In the genomic region with DNA sequence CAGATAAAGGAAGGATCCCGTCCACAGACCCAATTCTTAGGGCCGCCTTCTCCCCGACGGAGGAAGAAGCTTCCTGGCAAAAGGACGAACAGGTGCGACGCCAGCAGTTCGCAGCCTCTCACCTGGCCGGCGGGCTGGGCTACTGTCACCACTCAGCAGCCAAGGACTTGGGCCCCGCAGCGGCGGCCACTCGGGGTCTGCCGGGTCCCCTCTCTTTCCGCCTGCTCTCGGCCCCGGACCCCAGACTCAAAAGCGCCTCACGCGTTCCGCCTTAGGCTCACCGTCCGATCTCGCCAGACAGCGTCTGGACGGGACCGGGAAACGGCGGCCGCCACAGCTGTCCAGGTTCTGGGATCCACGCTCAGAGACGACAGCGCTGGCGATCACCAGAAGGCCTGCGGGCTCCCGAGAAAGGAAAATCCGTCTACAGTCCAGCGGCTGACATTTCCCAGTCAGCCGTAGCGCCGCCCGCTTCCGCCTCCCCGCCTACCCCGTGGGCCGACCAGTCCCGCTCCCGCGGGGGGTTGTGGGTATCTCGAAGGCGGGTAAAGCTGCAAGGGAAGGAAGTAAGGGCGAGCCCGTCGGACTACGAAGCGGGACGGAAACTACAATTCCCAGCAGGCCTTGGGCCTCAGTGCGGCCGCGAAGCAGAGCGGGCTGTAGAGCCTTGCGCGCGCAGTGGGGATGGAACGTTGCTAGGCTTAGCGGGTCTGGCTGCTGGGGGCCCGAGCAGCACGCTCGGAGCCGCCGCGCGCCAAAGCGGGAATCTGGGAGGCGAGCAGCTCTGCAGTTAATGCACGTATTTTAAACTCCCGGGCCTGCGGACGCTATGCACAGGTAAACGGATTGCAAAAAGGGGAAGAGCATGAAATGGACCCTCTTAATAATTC, we compare ENCODE assay signal across 1 cellular context.
TF ChIP-seq lines count a peak whose summit lies in the region.

A gene (minus strand): TSS at position 454 of the 890 bp plus-strand sequence. CDS start 8,538 bp downstream, outside the sequence.
A gene (plus strand): TSS at position 678 of the 890 bp plus-strand sequence. CDS start 152 bp downstream, at position 830.

TF ChIP-seq in WTC11, 78 proteins besides CTCF, POLR2A, EP300 and RAD21 (continued from another document and continues in another):
- TF ChIP-seq, protein P1, sequence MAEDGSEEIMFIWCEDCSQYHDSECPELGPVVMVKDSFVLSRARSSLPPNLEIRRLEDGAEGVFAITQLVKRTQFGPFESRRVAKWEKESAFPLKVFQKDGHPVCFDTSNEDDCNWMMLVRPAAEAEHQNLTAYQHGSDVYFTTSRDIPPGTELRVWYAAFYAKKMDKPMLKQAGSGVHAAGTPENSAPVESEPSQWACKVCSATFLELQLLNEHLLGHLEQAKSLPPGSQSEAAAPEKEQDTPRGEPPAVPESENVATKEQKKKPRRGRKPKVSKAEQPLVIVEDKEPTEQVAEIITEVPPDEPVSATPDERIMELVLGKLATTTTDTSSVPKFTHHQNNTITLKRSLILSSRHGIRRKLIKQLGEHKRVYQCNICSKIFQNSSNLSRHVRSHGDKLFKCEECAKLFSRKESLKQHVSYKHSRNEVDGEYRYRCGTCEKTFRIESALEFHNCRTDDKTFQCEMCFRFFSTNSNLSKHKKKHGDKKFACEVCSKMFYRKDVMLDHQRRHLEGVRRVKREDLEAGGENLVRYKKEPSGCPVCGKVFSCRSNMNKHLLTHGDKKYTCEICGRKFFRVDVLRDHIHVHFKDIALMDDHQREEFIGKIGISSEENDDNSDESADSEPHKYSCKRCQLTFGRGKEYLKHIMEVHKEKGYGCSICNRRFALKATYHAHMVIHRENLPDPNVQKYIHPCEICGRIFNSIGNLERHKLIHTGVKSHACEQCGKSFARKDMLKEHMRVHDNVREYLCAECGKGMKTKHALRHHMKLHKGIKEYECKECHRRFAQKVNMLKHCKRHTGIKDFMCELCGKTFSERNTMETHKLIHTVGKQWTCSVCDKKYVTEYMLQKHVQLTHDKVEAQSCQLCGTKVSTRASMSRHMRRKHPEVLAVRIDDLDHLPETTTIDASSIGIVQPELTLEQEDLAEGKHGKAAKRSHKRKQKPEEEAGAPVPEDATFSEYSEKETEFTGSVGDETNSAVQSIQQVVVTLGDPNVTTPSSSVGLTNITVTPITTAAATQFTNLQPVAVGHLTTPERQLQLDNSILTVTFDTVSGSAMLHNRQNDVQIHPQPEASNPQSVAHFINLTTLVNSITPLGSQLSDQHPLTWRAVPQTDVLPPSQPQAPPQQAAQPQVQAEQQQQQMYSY (CRISPR knock-in tag; IDR thresholded peaks at IDR 0.05) = no peak
- TF ChIP-seq RORB (CRISPR knock-in tag; IDR thresholded peaks at IDR 0.05) (no peak), FOXP1 (CRISPR knock-in tag; IDR thresholded peaks at IDR 0.05; ENCODE audit: borderline replicate concordance) (peak; percentile 21; the same call in 1 of the 2 replicates), ZNF317 (CRISPR knock-in tag; IDR thresholded peaks at IDR 0.05; ENCODE audit: borderline replicate concordance, low read depth) (no peak), NFE2L1 (CRISPR knock-in tag; IDR thresholded peaks at IDR 0.05) (peak; percentile 45; the same call in 1 of the 2 replicates), FOXK1 (CRISPR knock-in tag; IDR thresholded peaks at IDR 0.05) (peak; percentile 71; the same call in 1 of the 2 replicates), ZBTB21 (CRISPR knock-in tag; IDR thresholded peaks at IDR 0.05; ENCODE audit: borderline replicate concordance) (no peak), KAT7 (CRISPR knock-in tag; IDR thresholded peaks at IDR 0.05; ENCODE audit: borderline replicate concordance) (peak; percentile 95; the same call in 1 of the 2 replicates), SP1 (CRISPR knock-in tag; conservative IDR thresholded peaks at IDR 0.05) (peak; percentile 86), ZNF121 (CRISPR knock-in tag; IDR thresholded peaks at IDR 0.05) (peak; percentile 77), GTF2I (CRISPR knock-in tag; conservative IDR thresholded peaks at IDR 0.05) (no peak), ZNF396 (CRISPR knock-in tag; IDR thresholded peaks at IDR 0.05; ENCODE audit: borderline replicate concordance) (no peak), ELF4 (CRISPR knock-in tag; IDR thresholded peaks at IDR 0.05; ENCODE audit: low read depth) (no peak), NFATC4 (CRISPR knock-in tag; IDR thresholded peaks at IDR 0.05) (no peak), TP53 (CRISPR knock-in tag; IDR thresholded peaks at IDR 0.05) (no peak), SMAD3 (CRISPR knock-in tag; IDR thresholded peaks at IDR 0.05; ENCODE audit: borderline replicate concordance) (peak; percentile 29; the same call in 1 of the 2 replicates)
- TF ChIP-seq, protein P2, sequence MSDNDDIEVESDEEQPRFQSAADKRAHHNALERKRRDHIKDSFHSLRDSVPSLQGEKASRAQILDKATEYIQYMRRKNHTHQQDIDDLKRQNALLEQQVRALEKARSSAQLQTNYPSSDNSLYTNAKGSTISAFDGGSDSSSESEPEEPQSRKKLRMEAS (CRISPR knock-in tag; IDR thresholded peaks at IDR 0.05) = peak; percentile 78
- TF ChIP-seq, protein P3, sequence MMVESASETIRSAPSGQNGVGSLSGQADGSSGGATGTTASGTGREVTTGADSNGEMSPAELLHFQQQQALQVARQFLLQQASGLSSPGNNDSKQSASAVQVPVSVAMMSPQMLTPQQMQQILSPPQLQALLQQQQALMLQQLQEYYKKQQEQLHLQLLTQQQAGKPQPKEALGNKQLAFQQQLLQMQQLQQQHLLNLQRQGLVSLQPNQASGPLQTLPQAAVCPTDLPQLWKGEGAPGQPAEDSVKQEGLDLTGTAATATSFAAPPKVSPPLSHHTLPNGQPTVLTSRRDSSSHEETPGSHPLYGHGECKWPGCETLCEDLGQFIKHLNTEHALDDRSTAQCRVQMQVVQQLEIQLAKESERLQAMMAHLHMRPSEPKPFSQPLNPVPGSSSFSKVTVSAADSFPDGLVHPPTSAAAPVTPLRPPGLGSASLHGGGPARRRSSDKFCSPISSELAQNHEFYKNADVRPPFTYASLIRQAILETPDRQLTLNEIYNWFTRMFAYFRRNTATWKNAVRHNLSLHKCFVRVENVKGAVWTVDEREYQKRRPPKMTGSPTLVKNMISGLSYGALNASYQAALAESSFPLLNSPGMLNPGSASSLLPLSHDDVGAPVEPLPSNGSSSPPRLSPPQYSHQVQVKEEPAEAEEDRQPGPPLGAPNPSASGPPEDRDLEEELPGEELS (CRISPR knock-in tag; IDR thresholded peaks at IDR 0.05) = no peak
- TF ChIP-seq, protein P4, sequence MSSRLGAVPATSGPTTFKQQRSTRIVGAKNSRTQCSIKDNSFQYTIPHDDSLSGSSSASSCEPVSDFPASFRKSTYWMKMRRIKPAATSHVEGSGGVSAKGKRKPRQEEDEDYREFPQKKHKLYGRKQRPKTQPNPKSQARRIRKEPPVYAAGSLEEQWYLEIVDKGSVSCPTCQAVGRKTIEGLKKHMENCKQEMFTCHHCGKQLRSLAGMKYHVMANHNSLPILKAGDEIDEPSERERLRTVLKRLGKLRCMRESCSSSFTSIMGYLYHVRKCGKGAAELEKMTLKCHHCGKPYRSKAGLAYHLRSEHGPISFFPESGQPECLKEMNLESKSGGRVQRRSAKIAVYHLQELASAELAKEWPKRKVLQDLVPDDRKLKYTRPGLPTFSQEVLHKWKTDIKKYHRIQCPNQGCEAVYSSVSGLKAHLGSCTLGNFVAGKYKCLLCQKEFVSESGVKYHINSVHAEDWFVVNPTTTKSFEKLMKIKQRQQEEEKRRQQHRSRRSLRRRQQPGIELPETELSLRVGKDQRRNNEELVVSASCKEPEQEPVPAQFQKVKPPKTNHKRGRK (CRISPR knock-in tag; IDR thresholded peaks at IDR 0.05; ENCODE audit: borderline replicate concordance) = no peak
- TF ChIP-seq, protein P5, sequence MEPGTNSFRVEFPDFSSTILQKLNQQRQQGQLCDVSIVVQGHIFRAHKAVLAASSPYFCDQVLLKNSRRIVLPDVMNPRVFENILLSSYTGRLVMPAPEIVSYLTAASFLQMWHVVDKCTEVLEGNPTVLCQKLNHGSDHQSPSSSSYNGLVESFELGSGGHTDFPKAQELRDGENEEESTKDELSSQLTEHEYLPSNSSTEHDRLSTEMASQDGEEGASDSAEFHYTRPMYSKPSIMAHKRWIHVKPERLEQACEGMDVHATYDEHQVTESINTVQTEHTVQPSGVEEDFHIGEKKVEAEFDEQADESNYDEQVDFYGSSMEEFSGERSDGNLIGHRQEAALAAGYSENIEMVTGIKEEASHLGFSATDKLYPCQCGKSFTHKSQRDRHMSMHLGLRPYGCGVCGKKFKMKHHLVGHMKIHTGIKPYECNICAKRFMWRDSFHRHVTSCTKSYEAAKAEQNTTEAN (CRISPR knock-in tag; IDR thresholded peaks at IDR 0.05) = 0 out of 2 replicates have a peak, but pooled peaks have one; percentile 39
- TF ChIP-seq, protein P6, sequence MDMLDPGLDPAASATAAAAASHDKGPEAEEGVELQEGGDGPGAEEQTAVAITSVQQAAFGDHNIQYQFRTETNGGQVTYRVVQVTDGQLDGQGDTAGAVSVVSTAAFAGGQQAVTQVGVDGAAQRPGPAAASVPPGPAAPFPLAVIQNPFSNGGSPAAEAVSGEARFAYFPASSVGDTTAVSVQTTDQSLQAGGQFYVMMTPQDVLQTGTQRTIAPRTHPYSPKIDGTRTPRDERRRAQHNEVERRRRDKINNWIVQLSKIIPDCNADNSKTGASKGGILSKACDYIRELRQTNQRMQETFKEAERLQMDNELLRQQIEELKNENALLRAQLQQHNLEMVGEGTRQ (CRISPR knock-in tag; IDR thresholded peaks at IDR 0.05) = peak; percentile 67
- TF ChIP-seq, protein P7, sequence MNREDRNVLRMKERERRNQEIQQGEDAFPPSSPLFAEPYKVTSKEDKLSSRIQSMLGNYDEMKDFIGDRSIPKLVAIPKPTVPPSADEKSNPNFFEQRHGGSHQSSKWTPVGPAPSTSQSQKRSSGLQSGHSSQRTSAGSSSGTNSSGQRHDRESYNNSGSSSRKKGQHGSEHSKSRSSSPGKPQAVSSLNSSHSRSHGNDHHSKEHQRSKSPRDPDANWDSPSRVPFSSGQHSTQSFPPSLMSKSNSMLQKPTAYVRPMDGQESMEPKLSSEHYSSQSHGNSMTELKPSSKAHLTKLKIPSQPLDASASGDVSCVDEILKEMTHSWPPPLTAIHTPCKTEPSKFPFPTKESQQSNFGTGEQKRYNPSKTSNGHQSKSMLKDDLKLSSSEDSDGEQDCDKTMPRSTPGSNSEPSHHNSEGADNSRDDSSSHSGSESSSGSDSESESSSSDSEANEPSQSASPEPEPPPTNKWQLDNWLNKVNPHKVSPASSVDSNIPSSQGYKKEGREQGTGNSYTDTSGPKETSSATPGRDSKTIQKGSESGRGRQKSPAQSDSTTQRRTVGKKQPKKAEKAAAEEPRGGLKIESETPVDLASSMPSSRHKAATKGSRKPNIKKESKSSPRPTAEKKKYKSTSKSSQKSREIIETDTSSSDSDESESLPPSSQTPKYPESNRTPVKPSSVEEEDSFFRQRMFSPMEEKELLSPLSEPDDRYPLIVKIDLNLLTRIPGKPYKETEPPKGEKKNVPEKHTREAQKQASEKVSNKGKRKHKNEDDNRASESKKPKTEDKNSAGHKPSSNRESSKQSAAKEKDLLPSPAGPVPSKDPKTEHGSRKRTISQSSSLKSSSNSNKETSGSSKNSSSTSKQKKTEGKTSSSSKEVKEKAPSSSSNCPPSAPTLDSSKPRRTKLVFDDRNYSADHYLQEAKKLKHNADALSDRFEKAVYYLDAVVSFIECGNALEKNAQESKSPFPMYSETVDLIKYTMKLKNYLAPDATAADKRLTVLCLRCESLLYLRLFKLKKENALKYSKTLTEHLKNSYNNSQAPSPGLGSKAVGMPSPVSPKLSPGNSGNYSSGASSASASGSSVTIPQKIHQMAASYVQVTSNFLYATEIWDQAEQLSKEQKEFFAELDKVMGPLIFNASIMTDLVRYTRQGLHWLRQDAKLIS (CRISPR knock-in tag; IDR thresholded peaks at IDR 0.05; ENCODE audit: borderline replicate concordance) = no peak
- TF ChIP-seq, protein P8, sequence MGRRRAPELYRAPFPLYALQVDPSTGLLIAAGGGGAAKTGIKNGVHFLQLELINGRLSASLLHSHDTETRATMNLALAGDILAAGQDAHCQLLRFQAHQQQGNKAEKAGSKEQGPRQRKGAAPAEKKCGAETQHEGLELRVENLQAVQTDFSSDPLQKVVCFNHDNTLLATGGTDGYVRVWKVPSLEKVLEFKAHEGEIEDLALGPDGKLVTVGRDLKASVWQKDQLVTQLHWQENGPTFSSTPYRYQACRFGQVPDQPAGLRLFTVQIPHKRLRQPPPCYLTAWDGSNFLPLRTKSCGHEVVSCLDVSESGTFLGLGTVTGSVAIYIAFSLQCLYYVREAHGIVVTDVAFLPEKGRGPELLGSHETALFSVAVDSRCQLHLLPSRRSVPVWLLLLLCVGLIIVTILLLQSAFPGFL (CRISPR knock-in tag; IDR thresholded peaks at IDR 0.05; ENCODE audit: borderline replicate concordance) = no peak
- TF ChIP-seq, protein P9, sequence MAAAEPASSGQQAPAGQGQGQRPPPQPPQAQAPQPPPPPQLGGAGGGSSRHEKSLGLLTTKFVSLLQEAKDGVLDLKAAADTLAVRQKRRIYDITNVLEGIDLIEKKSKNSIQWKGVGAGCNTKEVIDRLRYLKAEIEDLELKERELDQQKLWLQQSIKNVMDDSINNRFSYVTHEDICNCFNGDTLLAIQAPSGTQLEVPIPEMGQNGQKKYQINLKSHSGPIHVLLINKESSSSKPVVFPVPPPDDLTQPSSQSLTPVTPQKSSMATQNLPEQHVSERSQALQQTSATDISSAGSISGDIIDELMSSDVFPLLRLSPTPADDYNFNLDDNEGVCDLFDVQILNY (CRISPR knock-in tag; IDR thresholded peaks at IDR 0.05) = peak; percentile 99
- TF ChIP-seq, protein P10, sequence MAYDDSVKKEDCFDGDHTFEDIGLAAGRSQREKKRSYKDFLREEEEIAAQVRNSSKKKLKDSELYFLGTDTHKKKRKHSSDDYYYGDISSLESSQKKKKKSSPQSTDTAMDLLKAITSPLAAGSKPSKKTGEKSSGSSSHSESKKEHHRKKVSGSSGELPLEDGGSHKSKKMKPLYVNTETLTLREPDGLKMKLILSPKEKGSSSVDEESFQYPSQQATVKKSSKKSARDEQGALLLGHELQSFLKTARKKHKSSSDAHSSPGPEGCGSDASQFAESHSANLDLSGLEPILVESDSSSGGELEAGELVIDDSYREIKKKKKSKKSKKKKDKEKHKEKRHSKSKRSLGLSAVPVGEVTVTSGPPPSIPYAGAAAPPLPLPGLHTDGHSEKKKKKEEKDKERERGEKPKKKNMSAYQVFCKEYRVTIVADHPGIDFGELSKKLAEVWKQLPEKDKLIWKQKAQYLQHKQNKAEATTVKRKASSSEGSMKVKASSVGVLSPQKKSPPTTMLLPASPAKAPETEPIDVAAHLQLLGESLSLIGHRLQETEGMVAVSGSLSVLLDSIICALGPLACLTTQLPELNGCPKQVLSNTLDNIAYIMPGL (CRISPR knock-in tag; IDR thresholded peaks at IDR 0.05) = peak; percentile 32; the same call in 1 of the 2 replicates
- TF ChIP-seq, protein P11, sequence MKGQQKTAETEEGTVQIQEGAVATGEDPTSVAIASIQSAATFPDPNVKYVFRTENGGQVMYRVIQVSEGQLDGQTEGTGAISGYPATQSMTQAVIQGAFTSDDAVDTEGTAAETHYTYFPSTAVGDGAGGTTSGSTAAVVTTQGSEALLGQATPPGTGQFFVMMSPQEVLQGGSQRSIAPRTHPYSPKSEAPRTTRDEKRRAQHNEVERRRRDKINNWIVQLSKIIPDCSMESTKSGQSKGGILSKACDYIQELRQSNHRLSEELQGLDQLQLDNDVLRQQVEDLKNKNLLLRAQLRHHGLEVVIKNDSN (CRISPR knock-in tag; IDR thresholded peaks at IDR 0.05) = peak; percentile 63; the same call in 1 of the 2 replicates
- TF ChIP-seq, protein P12, sequence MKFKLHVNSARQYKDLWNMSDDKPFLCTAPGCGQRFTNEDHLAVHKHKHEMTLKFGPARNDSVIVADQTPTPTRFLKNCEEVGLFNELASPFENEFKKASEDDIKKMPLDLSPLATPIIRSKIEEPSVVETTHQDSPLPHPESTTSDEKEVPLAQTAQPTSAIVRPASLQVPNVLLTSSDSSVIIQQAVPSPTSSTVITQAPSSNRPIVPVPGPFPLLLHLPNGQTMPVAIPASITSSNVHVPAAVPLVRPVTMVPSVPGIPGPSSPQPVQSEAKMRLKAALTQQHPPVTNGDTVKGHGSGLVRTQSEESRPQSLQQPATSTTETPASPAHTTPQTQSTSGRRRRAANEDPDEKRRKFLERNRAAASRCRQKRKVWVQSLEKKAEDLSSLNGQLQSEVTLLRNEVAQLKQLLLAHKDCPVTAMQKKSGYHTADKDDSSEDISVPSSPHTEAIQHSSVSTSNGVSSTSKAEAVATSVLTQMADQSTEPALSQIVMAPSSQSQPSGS (CRISPR knock-in tag; IDR thresholded peaks at IDR 0.05; ENCODE audit: borderline replicate concordance, low read depth) = no peak
